ENCODE assay signal across 1 cellular context in the genomic region with DNA sequence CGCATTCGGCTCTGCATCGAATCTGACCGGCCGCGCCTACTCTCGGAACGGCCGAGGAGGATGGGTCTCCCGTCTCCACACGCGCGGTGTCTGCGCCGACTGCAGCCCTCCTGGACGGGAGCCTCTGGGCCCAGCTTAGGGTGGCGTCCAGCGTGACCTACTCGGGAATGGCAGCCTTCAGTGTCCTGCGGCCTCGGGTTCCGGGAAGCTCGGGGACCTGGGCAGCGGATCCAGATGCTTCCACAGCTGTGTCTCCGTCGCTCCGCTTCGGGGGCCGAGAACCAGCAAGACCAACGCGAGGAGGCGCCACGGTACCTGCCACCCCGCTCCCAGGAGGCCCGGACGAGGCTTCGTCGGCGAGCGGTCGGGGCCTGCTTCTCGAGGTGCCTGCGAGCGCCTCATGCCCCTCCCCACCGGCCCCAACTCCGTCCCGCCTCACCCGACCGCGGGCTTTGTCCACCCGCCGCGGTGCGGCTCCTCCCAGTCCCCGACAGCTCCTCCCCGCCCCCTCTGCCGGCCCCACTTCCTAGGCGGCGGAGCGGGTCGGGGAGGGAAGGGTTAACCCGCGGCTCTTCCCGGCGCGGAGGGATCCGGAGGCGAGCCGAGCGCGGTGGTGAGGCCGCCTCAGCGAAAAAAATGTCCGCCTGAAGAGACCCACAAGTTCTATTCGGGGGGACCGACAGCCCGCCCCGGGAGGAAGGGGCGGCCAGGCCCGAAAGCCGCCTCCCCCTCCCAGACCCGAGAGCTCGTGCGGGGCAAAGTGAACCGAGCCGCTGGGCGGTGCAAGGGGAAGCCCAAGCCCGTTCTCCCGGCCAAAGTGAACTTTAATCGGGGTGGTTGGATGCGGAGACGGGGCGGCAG.
TF ChIP-seq lines count a peak whose summit lies in the region.

A gene (plus strand): TSS at position 599 of the 861 bp plus-strand sequence. CDS start 1,270 bp downstream, outside the sequence.

TF ChIP-seq in K562, 482 proteins besides CTCF, POLR2A, EP300 and RAD21 (continued from another document and continues in another):
- TF ChIP-seq MEIS2 (IDR thresholded peaks at IDR 0.05; ENCODE audit: partially characterized antibody) (peak; percentile 59), EWSR1 (IDR thresholded peaks at IDR 0.05; ENCODE audit: borderline replicate concordance, low read depth, partially characterized antibody) (no peak), TCF7L2 (IDR thresholded peaks at IDR 0.05; ENCODE audit: low read depth, low read length) (no peak), NEUROD1 (IDR thresholded peaks at IDR 0.05; ENCODE audit: borderline replicate concordance, low read depth, low read length, partially characterized antibody) (peak; percentile 37), ZNF263 (CRISPR knock-in tag; IDR thresholded peaks at IDR 0.05; ENCODE audit: borderline replicate concordance) (peak; percentile 81), ZNF668 (CRISPR knock-in tag; IDR thresholded peaks at IDR 0.05) (no peak), TEAD4 (IDR thresholded peaks at IDR 0.05; ENCODE audit: low read length) (no peak), TEAD4 (CRISPR knock-in tag; IDR thresholded peaks at IDR 0.05; ENCODE audit: borderline replicate concordance) (peak; percentile 93), NR4A1 (CRISPR knock-in tag; IDR thresholded peaks at IDR 0.05) (no peak), NR4A1 (tag; IDR thresholded peaks at IDR 0.05) (0 out of 2 replicates have a peak, but pooled peaks have one; percentile 23), PHTF2 (CRISPR knock-in tag; IDR thresholded peaks at IDR 0.05) (no peak), DMBX1 (CRISPR knock-in tag; IDR thresholded peaks at IDR 0.05; ENCODE audit: borderline replicate concordance) (no peak), KAT2B (IDR thresholded peaks at IDR 0.05; ENCODE audit: low read depth, low read length) (no peak), PRMT5 (CRISPR knock-in tag; IDR thresholded peaks at IDR 0.05) (no peak), TAL1 (IDR thresholded peaks at IDR 0.05) (no peak), GABPA (tag; conservative IDR thresholded peaks at IDR 0.05; ENCODE audit: low read depth) (peak; percentile 70), BMI1 (IDR thresholded peaks at IDR 0.05; ENCODE audit: low read length) (no peak), CBX1 (IDR thresholded peaks at IDR 0.05; ENCODE audit: low read depth) (peak; percentile 80; the same call in 1 of the 2 replicates), SRSF9 (IDR thresholded peaks at IDR 0.05; ENCODE audit: borderline replicate concordance, low read depth, low read length) (no peak), XRCC3 (IDR thresholded peaks at IDR 0.05) (no peak), CXXC5 (CRISPR knock-in tag; IDR thresholded peaks at IDR 0.05) (peak; percentile 93), SRF (CRISPR knock-in tag; IDR thresholded peaks at IDR 0.05) (peak in 1 of 2 experiments; percentile 62; a peak in 1 of 4 replicates), MYC (IDR thresholded peaks at IDR 0.05; ENCODE audit: low read depth, low read length) (peak; percentile 80), MYC (CRISPR knock-in tag; IDR thresholded peaks at IDR 0.05; ENCODE audit: borderline replicate concordance, low read depth) (no peak), LARP7 (IDR thresholded peaks at IDR 0.05) (no peak), ZC3H11A (IDR thresholded peaks at IDR 0.05; ENCODE audit: low read depth, low read length) (no peak), ZNF3 (CRISPR knock-in tag; IDR thresholded peaks at IDR 0.05) (no peak), GABPB2 (CRISPR knock-in tag; conservative IDR thresholded peaks at IDR 0.05) (no peak), CEBPB (tag; IDR thresholded peaks at IDR 0.05) (no peak), TEAD1 (CRISPR knock-in tag; IDR thresholded peaks at IDR 0.05) (peak in 1 of 2 experiments; percentile 65; a peak in 2 of 4 replicates), ZFP30 (CRISPR knock-in tag; IDR thresholded peaks at IDR 0.05; ENCODE audit: borderline replicate concordance) (no peak), HDAC8 (tag; IDR thresholded peaks at IDR 0.05) (no peak), HDAC1 (IDR thresholded peaks at IDR 0.05) (peak in 1 of 2 experiments; percentile 65; a peak in 2 of 4 replicates), SLC30A9 (CRISPR knock-in tag; IDR thresholded peaks at IDR 0.05) (no peak), PPARD (CRISPR knock-in tag; IDR thresholded peaks at IDR 0.05) (no peak), POU5F1 (IDR thresholded peaks at IDR 0.05; ENCODE audit: borderline replicate concordance, low read depth, low read length, partially characterized antibody) (no peak), ZNF830 (CRISPR knock-in tag; IDR thresholded peaks at IDR 0.05) (no peak), NELFE (IDR thresholded peaks at IDR 0.05; ENCODE audit: insufficient read depth, insufficient read length) (no peak), CBX8 (IDR thresholded peaks at IDR 0.05; ENCODE audit: borderline replicate concordance, extremely low read depth, low read depth, low read length, poor library complexity, severe bottlenecking) (no peak)
- TF ChIP-seq, protein P1, sequence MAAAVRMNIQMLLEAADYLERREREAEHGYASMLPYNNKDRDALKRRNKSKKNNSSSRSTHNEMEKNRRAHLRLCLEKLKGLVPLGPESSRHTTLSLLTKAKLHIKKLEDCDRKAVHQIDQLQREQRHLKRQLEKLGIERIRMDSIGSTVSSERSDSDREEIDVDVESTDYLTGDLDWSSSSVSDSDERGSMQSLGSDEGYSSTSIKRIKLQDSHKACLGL (CRISPR knock-in tag; IDR thresholded peaks at IDR 0.05; ENCODE audit: borderline replicate concordance, poor library complexity, severe bottlenecking): no peak
- TF ChIP-seq, protein P2, sequence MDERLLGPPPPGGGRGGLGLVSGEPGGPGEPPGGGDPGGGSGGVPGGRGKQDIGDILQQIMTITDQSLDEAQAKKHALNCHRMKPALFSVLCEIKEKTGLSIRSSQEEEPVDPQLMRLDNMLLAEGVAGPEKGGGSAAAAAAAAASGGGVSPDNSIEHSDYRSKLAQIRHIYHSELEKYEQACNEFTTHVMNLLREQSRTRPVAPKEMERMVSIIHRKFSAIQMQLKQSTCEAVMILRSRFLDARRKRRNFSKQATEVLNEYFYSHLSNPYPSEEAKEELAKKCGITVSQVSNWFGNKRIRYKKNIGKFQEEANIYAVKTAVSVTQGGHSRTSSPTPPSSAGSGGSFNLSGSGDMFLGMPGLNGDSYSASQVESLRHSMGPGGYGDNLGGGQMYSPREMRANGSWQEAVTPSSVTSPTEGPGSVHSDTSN (CRISPR knock-in tag; IDR thresholded peaks at IDR 0.05; ENCODE audit: low read depth): no peak
- TF ChIP-seq, protein P2 (tag; conservative IDR thresholded peaks at IDR 0.05; ENCODE audit: low read depth): no peak
- TF ChIP-seq, protein P3, sequence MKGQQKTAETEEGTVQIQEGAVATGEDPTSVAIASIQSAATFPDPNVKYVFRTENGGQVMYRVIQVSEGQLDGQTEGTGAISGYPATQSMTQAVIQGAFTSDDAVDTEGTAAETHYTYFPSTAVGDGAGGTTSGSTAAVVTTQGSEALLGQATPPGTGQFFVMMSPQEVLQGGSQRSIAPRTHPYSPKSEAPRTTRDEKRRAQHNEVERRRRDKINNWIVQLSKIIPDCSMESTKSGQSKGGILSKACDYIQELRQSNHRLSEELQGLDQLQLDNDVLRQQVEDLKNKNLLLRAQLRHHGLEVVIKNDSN (CRISPR knock-in tag; IDR thresholded peaks at IDR 0.05): peak; percentile 45
- TF ChIP-seq, protein P4, sequence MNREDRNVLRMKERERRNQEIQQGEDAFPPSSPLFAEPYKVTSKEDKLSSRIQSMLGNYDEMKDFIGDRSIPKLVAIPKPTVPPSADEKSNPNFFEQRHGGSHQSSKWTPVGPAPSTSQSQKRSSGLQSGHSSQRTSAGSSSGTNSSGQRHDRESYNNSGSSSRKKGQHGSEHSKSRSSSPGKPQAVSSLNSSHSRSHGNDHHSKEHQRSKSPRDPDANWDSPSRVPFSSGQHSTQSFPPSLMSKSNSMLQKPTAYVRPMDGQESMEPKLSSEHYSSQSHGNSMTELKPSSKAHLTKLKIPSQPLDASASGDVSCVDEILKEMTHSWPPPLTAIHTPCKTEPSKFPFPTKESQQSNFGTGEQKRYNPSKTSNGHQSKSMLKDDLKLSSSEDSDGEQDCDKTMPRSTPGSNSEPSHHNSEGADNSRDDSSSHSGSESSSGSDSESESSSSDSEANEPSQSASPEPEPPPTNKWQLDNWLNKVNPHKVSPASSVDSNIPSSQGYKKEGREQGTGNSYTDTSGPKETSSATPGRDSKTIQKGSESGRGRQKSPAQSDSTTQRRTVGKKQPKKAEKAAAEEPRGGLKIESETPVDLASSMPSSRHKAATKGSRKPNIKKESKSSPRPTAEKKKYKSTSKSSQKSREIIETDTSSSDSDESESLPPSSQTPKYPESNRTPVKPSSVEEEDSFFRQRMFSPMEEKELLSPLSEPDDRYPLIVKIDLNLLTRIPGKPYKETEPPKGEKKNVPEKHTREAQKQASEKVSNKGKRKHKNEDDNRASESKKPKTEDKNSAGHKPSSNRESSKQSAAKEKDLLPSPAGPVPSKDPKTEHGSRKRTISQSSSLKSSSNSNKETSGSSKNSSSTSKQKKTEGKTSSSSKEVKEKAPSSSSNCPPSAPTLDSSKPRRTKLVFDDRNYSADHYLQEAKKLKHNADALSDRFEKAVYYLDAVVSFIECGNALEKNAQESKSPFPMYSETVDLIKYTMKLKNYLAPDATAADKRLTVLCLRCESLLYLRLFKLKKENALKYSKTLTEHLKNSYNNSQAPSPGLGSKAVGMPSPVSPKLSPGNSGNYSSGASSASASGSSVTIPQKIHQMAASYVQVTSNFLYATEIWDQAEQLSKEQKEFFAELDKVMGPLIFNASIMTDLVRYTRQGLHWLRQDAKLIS (CRISPR knock-in tag; IDR thresholded peaks at IDR 0.05): peak; percentile 83; the same call in 1 of the 2 replicates
- TF ChIP-seq, protein P5, sequence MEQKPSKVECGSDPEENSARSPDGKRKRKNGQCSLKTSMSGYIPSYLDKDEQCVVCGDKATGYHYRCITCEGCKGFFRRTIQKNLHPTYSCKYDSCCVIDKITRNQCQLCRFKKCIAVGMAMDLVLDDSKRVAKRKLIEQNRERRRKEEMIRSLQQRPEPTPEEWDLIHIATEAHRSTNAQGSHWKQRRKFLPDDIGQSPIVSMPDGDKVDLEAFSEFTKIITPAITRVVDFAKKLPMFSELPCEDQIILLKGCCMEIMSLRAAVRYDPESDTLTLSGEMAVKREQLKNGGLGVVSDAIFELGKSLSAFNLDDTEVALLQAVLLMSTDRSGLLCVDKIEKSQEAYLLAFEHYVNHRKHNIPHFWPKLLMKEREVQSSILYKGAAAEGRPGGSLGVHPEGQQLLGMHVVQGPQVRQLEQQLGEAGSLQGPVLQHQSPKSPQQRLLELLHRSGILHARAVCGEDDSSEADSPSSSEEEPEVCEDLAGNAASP (IDR thresholded peaks at IDR 0.05): no peak
- TF ChIP-seq, protein P6, sequence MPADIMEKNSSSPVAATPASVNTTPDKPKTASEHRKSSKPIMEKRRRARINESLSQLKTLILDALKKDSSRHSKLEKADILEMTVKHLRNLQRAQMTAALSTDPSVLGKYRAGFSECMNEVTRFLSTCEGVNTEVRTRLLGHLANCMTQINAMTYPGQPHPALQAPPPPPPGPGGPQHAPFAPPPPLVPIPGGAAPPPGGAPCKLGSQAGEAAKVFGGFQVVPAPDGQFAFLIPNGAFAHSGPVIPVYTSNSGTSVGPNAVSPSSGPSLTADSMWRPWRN (IDR thresholded peaks at IDR 0.05; ENCODE audit: low read depth): no peak
- TF ChIP-seq, protein P7, sequence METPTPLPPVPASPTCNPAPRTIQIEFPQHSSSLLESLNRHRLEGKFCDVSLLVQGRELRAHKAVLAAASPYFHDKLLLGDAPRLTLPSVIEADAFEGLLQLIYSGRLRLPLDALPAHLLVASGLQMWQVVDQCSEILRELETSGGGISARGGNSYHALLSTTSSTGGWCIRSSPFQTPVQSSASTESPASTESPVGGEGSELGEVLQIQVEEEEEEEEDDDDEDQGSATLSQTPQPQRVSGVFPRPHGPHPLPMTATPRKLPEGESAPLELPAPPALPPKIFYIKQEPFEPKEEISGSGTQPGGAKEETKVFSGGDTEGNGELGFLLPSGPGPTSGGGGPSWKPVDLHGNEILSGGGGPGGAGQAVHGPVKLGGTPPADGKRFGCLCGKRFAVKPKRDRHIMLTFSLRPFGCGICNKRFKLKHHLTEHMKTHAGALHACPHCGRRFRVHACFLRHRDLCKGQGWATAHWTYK (CRISPR knock-in tag; IDR thresholded peaks at IDR 0.05): 0 out of 2 replicates have a peak, but pooled peaks have one; percentile 41
- TF ChIP-seq, protein P8, sequence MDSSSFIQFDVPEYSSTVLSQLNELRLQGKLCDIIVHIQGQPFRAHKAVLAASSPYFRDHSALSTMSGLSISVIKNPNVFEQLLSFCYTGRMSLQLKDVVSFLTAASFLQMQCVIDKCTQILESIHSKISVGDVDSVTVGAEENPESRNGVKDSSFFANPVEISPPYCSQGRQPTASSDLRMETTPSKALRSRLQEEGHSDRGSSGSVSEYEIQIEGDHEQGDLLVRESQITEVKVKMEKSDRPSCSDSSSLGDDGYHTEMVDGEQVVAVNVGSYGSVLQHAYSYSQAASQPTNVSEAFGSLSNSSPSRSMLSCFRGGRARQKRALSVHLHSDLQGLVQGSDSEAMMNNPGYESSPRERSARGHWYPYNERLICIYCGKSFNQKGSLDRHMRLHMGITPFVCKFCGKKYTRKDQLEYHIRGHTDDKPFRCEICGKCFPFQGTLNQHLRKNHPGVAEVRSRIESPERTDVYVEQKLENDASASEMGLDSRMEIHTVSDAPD (CRISPR knock-in tag; IDR thresholded peaks at IDR 0.05): no peak
- TF ChIP-seq, protein P9, sequence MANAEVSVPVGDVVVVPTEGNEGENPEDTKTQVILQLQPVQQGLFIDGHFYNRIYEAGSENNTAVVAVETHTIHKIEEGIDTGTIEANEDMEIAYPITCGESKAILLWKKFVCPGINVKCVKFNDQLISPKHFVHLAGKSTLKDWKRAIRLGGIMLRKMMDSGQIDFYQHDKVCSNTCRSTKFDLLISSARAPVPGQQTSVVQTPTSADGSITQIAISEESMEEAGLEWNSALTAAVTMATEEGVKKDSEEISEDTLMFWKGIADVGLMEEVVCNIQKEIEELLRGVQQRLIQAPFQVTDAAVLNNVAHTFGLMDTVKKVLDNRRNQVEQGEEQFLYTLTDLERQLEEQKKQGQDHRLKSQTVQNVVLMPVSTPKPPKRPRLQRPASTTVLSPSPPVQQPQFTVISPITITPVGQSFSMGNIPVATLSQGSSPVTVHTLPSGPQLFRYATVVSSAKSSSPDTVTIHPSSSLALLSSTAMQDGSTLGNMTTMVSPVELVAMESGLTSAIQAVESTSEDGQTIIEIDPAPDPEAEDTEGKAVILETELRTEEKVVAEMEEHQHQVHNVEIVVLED (CRISPR knock-in tag; IDR thresholded peaks at IDR 0.05): peak; percentile 72
- TF ChIP-seq, protein P10, sequence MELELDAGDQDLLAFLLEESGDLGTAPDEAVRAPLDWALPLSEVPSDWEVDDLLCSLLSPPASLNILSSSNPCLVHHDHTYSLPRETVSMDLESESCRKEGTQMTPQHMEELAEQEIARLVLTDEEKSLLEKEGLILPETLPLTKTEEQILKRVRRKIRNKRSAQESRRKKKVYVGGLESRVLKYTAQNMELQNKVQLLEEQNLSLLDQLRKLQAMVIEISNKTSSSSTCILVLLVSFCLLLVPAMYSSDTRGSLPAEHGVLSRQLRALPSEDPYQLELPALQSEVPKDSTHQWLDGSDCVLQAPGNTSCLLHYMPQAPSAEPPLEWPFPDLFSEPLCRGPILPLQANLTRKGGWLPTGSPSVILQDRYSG (tag; conservative IDR thresholded peaks at IDR 0.05; ENCODE audit: low read depth): no peak
